Comparison of ENCODE assay signal across 11 cellular contexts in genomic region chr7:127568034-127568433, GRCh38. TPM values are rescaled to one million over a fixed set of nuclear protein-coding genes. Genes with fewer than 3 reads are reported as not detected.
"Had no signal": no experiment of that assay in that cellular context is flagged by ENCODE, and none has a peak within 500 bp of the region (broad histone marks: within the 10 kb centered on the region; RNA-seq: fewer than 3 reads in every experiment).

No MANE protein-coding gene starts in this region.

RNA-seq across cellular contexts. Expression of gene FSCN3, which starts 25.5 kb away (rescaled TPM):
- total RNA-seq: Right ventricle myocardium superior had no signal

RNA-seq across cellular contexts. Expression of gene PAX4, which starts 49.9 kb away (rescaled TPM):
- total RNA-seq: OCI-LY7, PC-3, PC-9, Right ventricle myocardium inferior, Right ventricle myocardium superior, RPMI7951, SJCRH30, SJSA1, SK-MEL-5, T-cell had no signal
- polyA plus RNA-seq: SK-N-SH had no signal
